Comparison of ENCODE assay signal across 13 cellular contexts in the genomic region with DNA sequence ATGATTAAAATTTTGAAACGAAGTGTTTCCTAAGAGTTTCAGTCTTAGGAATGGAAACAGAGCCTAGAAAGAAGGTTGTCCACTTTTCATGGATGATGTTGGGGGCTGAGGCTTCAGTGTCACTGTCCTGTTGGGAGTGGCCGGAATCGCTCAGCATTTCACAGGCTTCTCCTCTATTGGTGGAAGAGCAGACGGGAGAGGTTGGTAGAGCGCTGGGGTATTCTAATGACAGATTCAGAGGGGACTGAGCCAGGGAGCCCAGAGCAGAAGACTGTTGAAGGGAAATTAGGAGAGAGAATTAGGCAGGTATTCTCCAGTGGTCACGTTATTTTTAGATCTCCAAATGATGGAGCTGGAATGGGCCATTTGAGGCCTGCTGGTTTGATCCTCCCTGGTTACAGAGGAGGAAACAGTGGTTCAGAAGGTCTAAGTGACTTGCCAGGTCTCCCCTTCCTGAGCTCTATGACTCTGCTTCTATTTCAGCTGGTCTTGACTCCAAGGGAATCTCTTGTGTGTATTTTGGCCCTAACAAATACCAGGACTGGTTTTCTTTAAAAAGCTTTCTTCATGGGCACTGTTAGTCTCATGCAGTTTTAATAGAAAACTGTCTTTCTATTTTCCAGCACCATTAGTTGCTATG. TPM values are rescaled to one million over a fixed set of nuclear protein-coding genes. Genes with fewer than 3 reads are reported as not detected.
DNase-seq lines count a peak whose midpoint lies in the region; ATAC-seq and TF ChIP-seq lines count a peak whose summit lies in the region.
"Had no signal": no experiment of that assay in that cellular context is flagged by ENCODE, and none has a peak within 500 bp of the region (broad histone marks: within the 10 kb centered on the region; RNA-seq: fewer than 3 reads in every experiment).

No MANE protein-coding gene starts in this region.

- peak overlapping the region; percentile 78 for H3K27ac ChIP-seq in SJSA1
- H3K27ac ChIP-seq in smooth muscle cell (ENCODE audit: low read depth): peak overlapping the region; percentile 79
- peak overlapping the region in 1 of 5 donors; percentile 2 for H3K27ac ChIP-seq in adrenal gland
- H3K27ac ChIP-seq: ovary had no signal

- peak overlapping the region in 1 of 2 donors; percentile 6 for H3K4me3 Mint-ChIP-seq in effector memory CD8-positive, alpha-beta T cell

- H3K4me3 ChIP-seq in SJSA1: no peak overlapping the region
- H3K4me3 ChIP-seq in smooth muscle cell: no peak overlapping the region
- no peak overlapping the region for H3K4me3 ChIP-seq in adrenal gland
- H3K4me3 ChIP-seq: ovary, tibial nerve had no signal

- no peak overlapping the region for H3K9ac ChIP-seq in smooth muscle cell (ENCODE audit: low read depth)

- TF ChIP-seq CTCF in smooth muscle cell (IDR thresholded peaks at IDR 0.05; ENCODE audit: borderline replicate concordance, insufficient read depth, poor library complexity, severe bottlenecking) (no peak), adrenal gland (IDR thresholded peaks at IDR 0.05) (no peak)

- no peak for ATAC-seq in effector memory CD8-positive, alpha-beta T cell (replicated peaks)
- no peak for ATAC-seq in HG03442 (IDR thresholded peaks at IDR 0.05; ENCODE audit: unreplicated experiment)
- ATAC-seq: Right ventricle myocardium inferior had no signal

- H3K9me3 ChIP-seq in SJSA1 (replicated peaks): no peaks in the 10 kb centered on the region
- no peaks in the 10 kb centered on the region for H3K9me3 ChIP-seq in smooth muscle cell (replicated peaks; ENCODE audit: low read depth)
- no peaks in the 10 kb centered on the region for H3K9me3 ChIP-seq in adrenal gland (replicated peaks in 1 of 3)
- H3K9me3 ChIP-seq: ovary, tibial nerve had no signal

- no peak overlapping the region for H2AFZ ChIP-seq in smooth muscle cell (ENCODE audit: low read depth)

- no peak for TF ChIP-seq POLR2A in adrenal gland (IDR thresholded peaks at IDR 0.05)

- H3K27ac Mint-ChIP-seq in effector memory CD8-positive, alpha-beta T cell: peak overlapping the region; percentile 1 to 7

- peaks cover 31% of the 10 kb centered on the region in 2 donors for H3K27me3 Mint-ChIP-seq in effector memory CD8-positive, alpha-beta T cell

- intact Hi-C loops in adrenal gland (cut with DNase I): no loop called here

- H3K4me2 ChIP-seq in smooth muscle cell: peak overlapping the region; percentile 64

- peaks cover 0 to 6% of the 10 kb centered on the region in 2 donors for H3K9me3 Mint-ChIP-seq in effector memory CD8-positive, alpha-beta T cell

- H3K36me3 ChIP-seq in SJSA1: no peaks in the 10 kb centered on the region
- H3K36me3 ChIP-seq in smooth muscle cell (ENCODE audit: low read depth): no peaks in the 10 kb centered on the region
- no peaks in the 10 kb centered on the region for H3K36me3 ChIP-seq in adrenal gland (replicated peaks in 1 of 2)
- H3K36me3 ChIP-seq: ovary, tibial nerve had no signal

- no peaks in the 10 kb centered on the region for H3K79me2 ChIP-seq in smooth muscle cell (ENCODE audit: low read depth)

- no peaks in the 10 kb centered on the region for H3K36me3 Mint-ChIP-seq in effector memory CD8-positive, alpha-beta T cell (ENCODE audit: insufficient read depth)

- 75% methylated on average over 6 of the region's 6 CpGs for WGBS in smooth muscle cell (ENCODE audit: low lambda C conversion rate)
- 79 to 84% (median 80%) methylated on average over 6 of the region's 6 CpGs for WGBS in adrenal gland, 4 donors

- DNase-seq in EH (ENCODE audit: low read depth): peak; percentile 6
- no peak for DNase-seq in SJSA1 (ENCODE audit: low read depth in 1 of 2, low spot score in 2 of 2)
- no peak for DNase-seq in effector memory CD8-positive, alpha-beta T cell
- no peak for DNase-seq in smooth muscle cell (lab: John Stamatoyannopoulos, UW; ENCODE audit: unreplicated experiment)
- no peak for DNase-seq in adrenal gland
- no peak for DNase-seq in NCI-H2107 (lab: John Stamatoyannopoulos, UW)
- DNase-seq: activated CD4-positive, alpha-beta T cell treated with anti-CD3 and anti-CD28 coated beads, Interleukin-2, amount 50 U/mL, for 4 hours; COR-L47; NCI-H82; ovary had no signal

- H4K20me1 ChIP-seq in smooth muscle cell (ENCODE audit: low read depth): no peaks in the 10 kb centered on the region

- H3K4me1 ChIP-seq in SJSA1 (replicated peaks) (peaks cover 61% of the 10 kb centered on the region), smooth muscle cell (ENCODE audit: low read depth) (no peaks in the 10 kb centered on the region), adrenal gland (replicated peaks in 1 of 2) (peaks cover 3 to 19% of the 10 kb centered on the region in 2 donors)

- peaks cover 12 to 23% of the 10 kb centered on the region in 2 donors for H3K4me1 Mint-ChIP-seq in effector memory CD8-positive, alpha-beta T cell (ENCODE audit: low read depth in 2 of 2)

- H3K27me3 ChIP-seq in SJSA1 (replicated peaks): no peaks in the 10 kb centered on the region
- no peaks in the 10 kb centered on the region for H3K27me3 ChIP-seq in smooth muscle cell (ENCODE audit: low read depth)
- H3K27me3 ChIP-seq in adrenal gland: no peaks in the 10 kb centered on the region
- H3K27me3 ChIP-seq: ovary, tibial nerve had no signal

- peaks cover 13% of the 10 kb centered on the region for H3F3A ChIP-seq in smooth muscle cell (ENCODE audit: low read depth)

RNA-seq across cellular contexts. Expression of gene EEPD1, which starts 35.7 kb away (rescaled TPM):
- 12.4 and 27.6 TPM in 2 replicates for total RNA-seq in SJSA1 (2014; rRNA removed; shearing (Covaris generic))
- total RNA-seq in smooth muscle cell (0.58 and 1.5 TPM in 2 replicates), adrenal gland (10 to 100 TPM in 3 of 8 donors, 1 to 10 TPM in 5; 7.4 to 14.5 (median 8.3) TPM)
- polyA plus RNA-seq in smooth muscle cell (1.5 and 1.9 TPM in 2 replicates), adrenal gland (10 to 100 TPM; 10.1 to 29.0 (median 19.2) TPM)
